ENCODE assay signal across 31 cellular contexts in the genomic region with DNA sequence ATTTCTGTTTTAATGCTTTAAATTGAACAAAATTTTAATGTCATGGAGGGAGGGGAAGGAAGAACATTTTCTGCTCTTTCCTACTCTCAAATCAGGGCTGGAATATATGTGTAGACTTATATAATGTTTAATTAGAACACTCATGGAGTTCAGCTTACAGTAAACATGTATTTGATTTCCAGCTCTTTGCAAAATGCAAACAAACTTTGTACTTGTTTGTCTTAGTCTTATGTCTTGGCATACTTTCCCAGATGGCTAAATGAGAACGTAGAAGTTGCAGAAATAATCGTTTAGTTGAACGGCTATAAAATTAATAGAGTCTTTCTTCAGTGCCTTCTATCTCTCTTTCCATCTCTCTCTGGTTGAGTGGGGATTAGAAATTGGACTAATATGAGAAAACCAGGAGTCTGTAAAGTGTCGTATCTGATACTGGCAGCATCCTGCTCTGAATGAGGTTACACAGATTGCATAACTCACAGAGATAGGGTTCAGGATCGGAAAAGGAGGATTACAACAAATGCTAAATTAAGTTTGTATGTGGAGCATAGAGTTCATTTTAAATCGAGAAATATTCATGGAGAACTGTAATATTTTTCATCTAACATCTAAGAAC.
"Had no signal": no experiment of that assay in that cellular context is flagged by ENCODE, and none has a peak within 500 bp of the region (broad histone marks: within the 10 kb centered on the region; RNA-seq: fewer than 3 reads in every experiment).

No MANE protein-coding gene starts in this region.

- H3K27me3 ChIP-seq: body of pancreas, esophagus muscularis mucosa had no signal

- H3K4me1 Mint-ChIP-seq: activated CD4-positive, alpha-beta T cell treated with anti-CD3 and anti-CD28 coated beads for 36 hours; activated CD4-positive, alpha-beta T cell treated with anti-CD3 and anti-CD28 coated beads, Interleukin-2, amount 10 ng/mL, durations not matched to agents 24 days and 14 days; activated CD8-positive, alpha-beta memory T cell treated with anti-CD3 and anti-CD28 coated beads, Interleukin-2, amount 10 ng/mL, durations not matched to agents 7 days and 5 days had no signal

- H3K27me3 Mint-ChIP-seq: activated CD4-positive, alpha-beta memory T cell treated with anti-CD3 and anti-CD28 coated beads for 36 hours; activated CD4-positive, alpha-beta T cell treated with anti-CD3 and anti-CD28 coated beads, Interleukin-2, amount 10 ng/mL, durations not matched to agents 24 days and 14 days had no signal

- H3K9me3 Mint-ChIP-seq: activated CD4-positive, alpha-beta T cell treated with anti-CD3 and anti-CD28 coated beads, Interleukin-2, amount 10 ng/mL, durations not matched to agents 24 days and 14 days; activated T-helper 1 cell treated with anti-CD3 and anti-CD28 coated beads, Interleukin-12 subunit alpha, Interleukin-12 subunit beta, Interleukin-2, Interleukin-4 antibody, amounts not matched to agents 30 ng/mL and 10 ng/mL and 1 ng/mL, durations not matched to agents 14 hours and 24 hours and 36 hours; activated T-helper 2 cell treated with anti-CD3 and anti-CD28 coated beads, Interferon-gamma antibody, Interleukin-2, Interleukin-4, amounts not matched to agents 10 μg/mL and 5 μg/mL and 100 μg/mL, durations not matched to agents 14 hours and 24 hours and 36 hours; effector memory CD8-positive, alpha-beta T cell had no signal

- H3K27ac Mint-ChIP-seq: activated CD4-positive, alpha-beta memory T cell treated with anti-CD3 and anti-CD28 coated beads for 36 hours; activated CD4-positive, alpha-beta T cell treated with anti-CD3 and anti-CD28 coated beads for 36 hours; activated CD4-positive, alpha-beta T cell treated with anti-CD3 and anti-CD28 coated beads, Interleukin-2, amount 10 ng/mL, durations not matched to agents 24 days and 14 days; activated CD8-positive, alpha-beta memory T cell treated with anti-CD3 and anti-CD28 coated beads, Interleukin-2, amount 10 ng/mL, durations not matched to agents 7 days and 5 days; activated CD8-positive, alpha-beta T cell treated with anti-CD3 and anti-CD28 coated beads, Interleukin-2, amount 10 ng/mL, durations not matched to agents 7 days and 5 days; activated naive CD8-positive, alpha-beta T cell; activated T-helper 1 cell treated with anti-CD3 and anti-CD28 coated beads, Interleukin-12 subunit alpha, Interleukin-12 subunit beta, Interleukin-2, Interleukin-4 antibody, amounts not matched to agents 30 ng/mL and 10 ng/mL and 1 ng/mL, durations not matched to agents 14 hours and 24 hours and 36 hours; activated T-helper 2 cell treated with anti-CD3 and anti-CD28 coated beads, Interferon-gamma antibody, Interleukin-2, Interleukin-4, amounts not matched to agents 10 μg/mL and 5 μg/mL and 100 μg/mL, durations not matched to agents 14 hours and 24 hours and 36 hours; effector memory CD8-positive, alpha-beta T cell had no signal

- DNase-seq: activated CD4-positive, alpha-beta memory T cell treated with anti-CD3 and anti-CD28 coated beads for 36 hours; activated CD4-positive, alpha-beta T cell treated with anti-CD3 and anti-CD28 coated beads for 36 hours; activated CD4-positive, alpha-beta T cell treated with anti-CD3 and anti-CD28 coated beads, Interleukin-2, amount 10 ng/mL, durations not matched to agents 24 days and 14 days; activated CD4-positive, CD25-positive, alpha-beta regulatory T cell; activated CD4-positive, CD25-positive, alpha-beta regulatory T cell treated with anti-CD3 and anti-CD28 coated beads, Interleukin-2, amount 50 U/mL, for 72 hours; activated CD8-positive, alpha-beta memory T cell treated with anti-CD3 and anti-CD28 coated beads, Interleukin-2, amount 10 ng/mL, durations not matched to agents 7 days and 5 days; activated CD8-positive, alpha-beta memory T cell treated with anti-CD3 and anti-CD28 coated beads, Interleukin-2, amount 50 U/mL, for 4 hours; activated CD8-positive, alpha-beta T cell treated with anti-CD3 and anti-CD28 coated beads, Interleukin-2, amount 10 ng/mL, durations not matched to agents 7 days and 5 days; activated gamma-delta T cell treated with Interleukin-2 at 50 U/mL for 16 hours; activated naive CD4-positive, alpha-beta T cell treated with anti-CD3 and anti-CD28 coated beads, Interleukin-2, amount 50 U/mL, for 16 hours; activated naive CD4-positive, alpha-beta T cell treated with Interleukin-2 at 50 U/mL for 16 hours; activated T-cell treated with anti-CD3 and anti-CD28 coated beads, Interleukin-2, amount 50 U/mL, for 1 hour; activated T-cell treated with anti-CD3 and anti-CD28 coated beads, Interleukin-2, amount 50 U/mL, for 48 hours; amygdala; aorta; body of pancreas; caudate nucleus; cortex of kidney; dermis blood vessel endothelial cell; effector CD4-positive, alpha-beta T cell; effector memory CD8-positive, alpha-beta T cell; erythroblast; foreskin melanocyte; head of caudate nucleus; T-helper 1 cell; T-helper 2 cell had no signal

- FAIRE-seq: colon had no signal

- H3K4me1 ChIP-seq: esophagus muscularis mucosa had no signal

- H3K27ac ChIP-seq: body of pancreas, esophagus muscularis mucosa had no signal

- H3K4me3 Mint-ChIP-seq: activated CD4-positive, alpha-beta memory T cell treated with anti-CD3 and anti-CD28 coated beads for 36 hours; activated CD4-positive, alpha-beta T cell treated with anti-CD3 and anti-CD28 coated beads for 36 hours; activated CD4-positive, alpha-beta T cell treated with anti-CD3 and anti-CD28 coated beads, Interleukin-2, amount 10 ng/mL, durations not matched to agents 24 days and 14 days; activated CD8-positive, alpha-beta memory T cell treated with anti-CD3 and anti-CD28 coated beads, Interleukin-2, amount 10 ng/mL, durations not matched to agents 7 days and 5 days; activated CD8-positive, alpha-beta T cell treated with anti-CD3 and anti-CD28 coated beads, Interleukin-2, amount 10 ng/mL, durations not matched to agents 7 days and 5 days; activated naive CD8-positive, alpha-beta T cell; activated T-helper 1 cell treated with anti-CD3 and anti-CD28 coated beads, Interleukin-12 subunit alpha, Interleukin-12 subunit beta, Interleukin-2, Interleukin-4 antibody, amounts not matched to agents 30 ng/mL and 10 ng/mL and 1 ng/mL, durations not matched to agents 14 hours and 24 hours and 36 hours; effector memory CD8-positive, alpha-beta T cell had no signal

- H3K9me3 ChIP-seq: body of pancreas, esophagus muscularis mucosa had no signal

- ATAC-seq: activated CD4-positive, alpha-beta T cell treated with anti-CD3 and anti-CD28 coated beads for 36 hours; activated CD8-positive, alpha-beta memory T cell treated with anti-CD3 and anti-CD28 coated beads, Interleukin-2, amount 10 ng/mL, durations not matched to agents 7 days and 5 days; activated CD8-positive, alpha-beta T cell treated with anti-CD3 and anti-CD28 coated beads, Interleukin-2, amount 10 ng/mL, durations not matched to agents 7 days and 5 days; body of pancreas; effector memory CD8-positive, alpha-beta T cell had no signal

- H3K4me3 ChIP-seq: body of pancreas, esophagus muscularis mucosa had no signal

- H3K36me3 ChIP-seq: esophagus muscularis mucosa had no signal

- H3K36me3 Mint-ChIP-seq: activated CD4-positive, alpha-beta memory T cell treated with anti-CD3 and anti-CD28 coated beads for 36 hours; activated CD8-positive, alpha-beta memory T cell treated with anti-CD3 and anti-CD28 coated beads, Interleukin-2, amount 10 ng/mL, durations not matched to agents 7 days and 5 days had no signal
